Comparison of ENCODE assay signal across 1 cellular context in the genomic region with DNA sequence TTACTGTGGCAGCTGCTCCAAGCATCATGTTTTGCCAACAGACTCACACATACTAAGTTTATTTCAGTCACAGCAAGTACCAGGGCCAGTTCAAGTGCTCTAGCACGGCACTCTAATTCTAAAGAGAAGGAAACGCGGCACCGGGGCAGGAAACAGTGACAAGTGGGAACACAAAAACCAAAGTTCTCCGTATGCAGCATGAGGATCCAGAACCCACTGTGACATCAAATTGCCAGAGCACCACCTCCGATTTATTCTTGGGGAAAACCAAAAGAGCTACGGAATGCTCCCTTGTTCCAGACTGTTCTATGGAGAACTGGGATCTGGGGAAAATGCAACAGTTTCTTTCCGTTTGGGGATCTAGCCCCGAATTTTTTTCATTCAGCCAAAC.
TF ChIP-seq lines count a peak whose summit lies in the region.

No MANE protein-coding gene starts in this region.

TF ChIP-seq in K562, 482 proteins besides CTCF, POLR2A, EP300 and RAD21 (continued from another document):
- TF ChIP-seq, protein P1, sequence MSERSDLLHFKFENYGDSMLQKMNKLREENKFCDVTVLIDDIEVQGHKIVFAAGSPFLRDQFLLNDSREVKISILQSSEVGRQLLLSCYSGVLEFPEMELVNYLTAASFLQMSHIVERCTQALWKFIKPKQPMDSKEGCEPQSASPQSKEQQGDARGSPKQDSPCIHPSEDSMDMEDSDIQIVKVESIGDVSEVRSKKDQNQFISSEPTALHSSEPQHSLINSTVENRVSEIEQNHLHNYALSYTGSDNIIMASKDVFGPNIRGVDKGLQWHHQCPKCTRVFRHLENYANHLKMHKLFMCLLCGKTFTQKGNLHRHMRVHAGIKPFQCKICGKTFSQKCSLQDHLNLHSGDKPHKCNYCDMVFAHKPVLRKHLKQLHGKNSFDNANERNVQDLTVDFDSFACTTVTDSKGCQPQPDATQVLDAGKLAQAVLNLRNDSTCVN (CRISPR knock-in tag; IDR thresholded peaks at IDR 0.05), result no peak
- TF ChIP-seq KAT8 (IDR thresholded peaks at IDR 0.05; ENCODE audit: low read depth) (no peak), ETV1 (tag; conservative IDR thresholded peaks at IDR 0.05; ENCODE audit: low read depth) (no peak), ZNF384 (IDR thresholded peaks at IDR 0.05; ENCODE audit: low read depth, low read length) (no peak), SREBF2 (CRISPR knock-in tag; IDR thresholded peaks at IDR 0.05) (no peak), FOS (IDR thresholded peaks at IDR 0.05; ENCODE audit: extremely low read depth, insufficient read length) (no peak), SAP30 (IDR thresholded peaks at IDR 0.05; ENCODE audit: borderline replicate concordance, insufficient read depth, low read depth, low read length, poor library complexity, severe bottlenecking) (no peak), BACH1 (tag; IDR thresholded peaks at IDR 0.05) (no peak), MXI1 (IDR thresholded peaks at IDR 0.05; ENCODE audit: low read depth, low read length) (no peak), SREBF1 (IDR thresholded peaks at IDR 0.05; ENCODE audit: borderline replicate concordance, low read depth, low read length) (no peak), PHF20 (IDR thresholded peaks at IDR 0.05; ENCODE audit: partially characterized antibody) (no peak), ARNT (IDR thresholded peaks at IDR 0.05) (no peak), PRMT5 (CRISPR knock-in tag; IDR thresholded peaks at IDR 0.05) (no peak)
- TF ChIP-seq, protein P2, sequence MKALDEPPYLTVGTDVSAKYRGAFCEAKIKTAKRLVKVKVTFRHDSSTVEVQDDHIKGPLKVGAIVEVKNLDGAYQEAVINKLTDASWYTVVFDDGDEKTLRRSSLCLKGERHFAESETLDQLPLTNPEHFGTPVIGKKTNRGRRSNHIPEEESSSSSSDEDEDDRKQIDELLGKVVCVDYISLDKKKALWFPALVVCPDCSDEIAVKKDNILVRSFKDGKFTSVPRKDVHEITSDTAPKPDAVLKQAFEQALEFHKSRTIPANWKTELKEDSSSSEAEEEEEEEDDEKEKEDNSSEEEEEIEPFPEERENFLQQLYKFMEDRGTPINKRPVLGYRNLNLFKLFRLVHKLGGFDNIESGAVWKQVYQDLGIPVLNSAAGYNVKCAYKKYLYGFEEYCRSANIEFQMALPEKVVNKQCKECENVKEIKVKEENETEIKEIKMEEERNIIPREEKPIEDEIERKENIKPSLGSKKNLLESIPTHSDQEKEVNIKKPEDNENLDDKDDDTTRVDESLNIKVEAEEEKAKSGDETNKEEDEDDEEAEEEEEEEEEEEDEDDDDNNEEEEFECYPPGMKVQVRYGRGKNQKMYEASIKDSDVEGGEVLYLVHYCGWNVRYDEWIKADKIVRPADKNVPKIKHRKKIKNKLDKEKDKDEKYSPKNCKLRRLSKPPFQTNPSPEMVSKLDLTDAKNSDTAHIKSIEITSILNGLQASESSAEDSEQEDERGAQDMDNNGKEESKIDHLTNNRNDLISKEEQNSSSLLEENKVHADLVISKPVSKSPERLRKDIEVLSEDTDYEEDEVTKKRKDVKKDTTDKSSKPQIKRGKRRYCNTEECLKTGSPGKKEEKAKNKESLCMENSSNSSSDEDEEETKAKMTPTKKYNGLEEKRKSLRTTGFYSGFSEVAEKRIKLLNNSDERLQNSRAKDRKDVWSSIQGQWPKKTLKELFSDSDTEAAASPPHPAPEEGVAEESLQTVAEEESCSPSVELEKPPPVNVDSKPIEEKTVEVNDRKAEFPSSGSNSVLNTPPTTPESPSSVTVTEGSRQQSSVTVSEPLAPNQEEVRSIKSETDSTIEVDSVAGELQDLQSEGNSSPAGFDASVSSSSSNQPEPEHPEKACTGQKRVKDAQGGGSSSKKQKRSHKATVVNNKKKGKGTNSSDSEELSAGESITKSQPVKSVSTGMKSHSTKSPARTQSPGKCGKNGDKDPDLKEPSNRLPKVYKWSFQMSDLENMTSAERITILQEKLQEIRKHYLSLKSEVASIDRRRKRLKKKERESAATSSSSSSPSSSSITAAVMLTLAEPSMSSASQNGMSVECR (CRISPR knock-in tag; IDR thresholded peaks at IDR 0.05), result 0 out of 2 replicates have a peak, but pooled peaks have one; percentile 18
- TF ChIP-seq, protein P3, sequence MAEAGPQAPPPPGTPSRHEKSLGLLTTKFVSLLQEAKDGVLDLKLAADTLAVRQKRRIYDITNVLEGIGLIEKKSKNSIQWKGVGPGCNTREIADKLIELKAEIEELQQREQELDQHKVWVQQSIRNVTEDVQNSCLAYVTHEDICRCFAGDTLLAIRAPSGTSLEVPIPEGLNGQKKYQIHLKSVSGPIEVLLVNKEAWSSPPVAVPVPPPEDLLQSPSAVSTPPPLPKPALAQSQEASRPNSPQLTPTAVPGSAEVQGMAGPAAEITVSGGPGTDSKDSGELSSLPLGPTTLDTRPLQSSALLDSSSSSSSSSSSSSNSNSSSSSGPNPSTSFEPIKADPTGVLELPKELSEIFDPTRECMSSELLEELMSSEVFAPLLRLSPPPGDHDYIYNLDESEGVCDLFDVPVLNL (CRISPR knock-in tag; IDR thresholded peaks at IDR 0.05; ENCODE audit: low read depth), result no peak
- TF ChIP-seq, protein P4, sequence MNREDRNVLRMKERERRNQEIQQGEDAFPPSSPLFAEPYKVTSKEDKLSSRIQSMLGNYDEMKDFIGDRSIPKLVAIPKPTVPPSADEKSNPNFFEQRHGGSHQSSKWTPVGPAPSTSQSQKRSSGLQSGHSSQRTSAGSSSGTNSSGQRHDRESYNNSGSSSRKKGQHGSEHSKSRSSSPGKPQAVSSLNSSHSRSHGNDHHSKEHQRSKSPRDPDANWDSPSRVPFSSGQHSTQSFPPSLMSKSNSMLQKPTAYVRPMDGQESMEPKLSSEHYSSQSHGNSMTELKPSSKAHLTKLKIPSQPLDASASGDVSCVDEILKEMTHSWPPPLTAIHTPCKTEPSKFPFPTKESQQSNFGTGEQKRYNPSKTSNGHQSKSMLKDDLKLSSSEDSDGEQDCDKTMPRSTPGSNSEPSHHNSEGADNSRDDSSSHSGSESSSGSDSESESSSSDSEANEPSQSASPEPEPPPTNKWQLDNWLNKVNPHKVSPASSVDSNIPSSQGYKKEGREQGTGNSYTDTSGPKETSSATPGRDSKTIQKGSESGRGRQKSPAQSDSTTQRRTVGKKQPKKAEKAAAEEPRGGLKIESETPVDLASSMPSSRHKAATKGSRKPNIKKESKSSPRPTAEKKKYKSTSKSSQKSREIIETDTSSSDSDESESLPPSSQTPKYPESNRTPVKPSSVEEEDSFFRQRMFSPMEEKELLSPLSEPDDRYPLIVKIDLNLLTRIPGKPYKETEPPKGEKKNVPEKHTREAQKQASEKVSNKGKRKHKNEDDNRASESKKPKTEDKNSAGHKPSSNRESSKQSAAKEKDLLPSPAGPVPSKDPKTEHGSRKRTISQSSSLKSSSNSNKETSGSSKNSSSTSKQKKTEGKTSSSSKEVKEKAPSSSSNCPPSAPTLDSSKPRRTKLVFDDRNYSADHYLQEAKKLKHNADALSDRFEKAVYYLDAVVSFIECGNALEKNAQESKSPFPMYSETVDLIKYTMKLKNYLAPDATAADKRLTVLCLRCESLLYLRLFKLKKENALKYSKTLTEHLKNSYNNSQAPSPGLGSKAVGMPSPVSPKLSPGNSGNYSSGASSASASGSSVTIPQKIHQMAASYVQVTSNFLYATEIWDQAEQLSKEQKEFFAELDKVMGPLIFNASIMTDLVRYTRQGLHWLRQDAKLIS (CRISPR knock-in tag; IDR thresholded peaks at IDR 0.05), result no peak
- TF ChIP-seq, protein P5, sequence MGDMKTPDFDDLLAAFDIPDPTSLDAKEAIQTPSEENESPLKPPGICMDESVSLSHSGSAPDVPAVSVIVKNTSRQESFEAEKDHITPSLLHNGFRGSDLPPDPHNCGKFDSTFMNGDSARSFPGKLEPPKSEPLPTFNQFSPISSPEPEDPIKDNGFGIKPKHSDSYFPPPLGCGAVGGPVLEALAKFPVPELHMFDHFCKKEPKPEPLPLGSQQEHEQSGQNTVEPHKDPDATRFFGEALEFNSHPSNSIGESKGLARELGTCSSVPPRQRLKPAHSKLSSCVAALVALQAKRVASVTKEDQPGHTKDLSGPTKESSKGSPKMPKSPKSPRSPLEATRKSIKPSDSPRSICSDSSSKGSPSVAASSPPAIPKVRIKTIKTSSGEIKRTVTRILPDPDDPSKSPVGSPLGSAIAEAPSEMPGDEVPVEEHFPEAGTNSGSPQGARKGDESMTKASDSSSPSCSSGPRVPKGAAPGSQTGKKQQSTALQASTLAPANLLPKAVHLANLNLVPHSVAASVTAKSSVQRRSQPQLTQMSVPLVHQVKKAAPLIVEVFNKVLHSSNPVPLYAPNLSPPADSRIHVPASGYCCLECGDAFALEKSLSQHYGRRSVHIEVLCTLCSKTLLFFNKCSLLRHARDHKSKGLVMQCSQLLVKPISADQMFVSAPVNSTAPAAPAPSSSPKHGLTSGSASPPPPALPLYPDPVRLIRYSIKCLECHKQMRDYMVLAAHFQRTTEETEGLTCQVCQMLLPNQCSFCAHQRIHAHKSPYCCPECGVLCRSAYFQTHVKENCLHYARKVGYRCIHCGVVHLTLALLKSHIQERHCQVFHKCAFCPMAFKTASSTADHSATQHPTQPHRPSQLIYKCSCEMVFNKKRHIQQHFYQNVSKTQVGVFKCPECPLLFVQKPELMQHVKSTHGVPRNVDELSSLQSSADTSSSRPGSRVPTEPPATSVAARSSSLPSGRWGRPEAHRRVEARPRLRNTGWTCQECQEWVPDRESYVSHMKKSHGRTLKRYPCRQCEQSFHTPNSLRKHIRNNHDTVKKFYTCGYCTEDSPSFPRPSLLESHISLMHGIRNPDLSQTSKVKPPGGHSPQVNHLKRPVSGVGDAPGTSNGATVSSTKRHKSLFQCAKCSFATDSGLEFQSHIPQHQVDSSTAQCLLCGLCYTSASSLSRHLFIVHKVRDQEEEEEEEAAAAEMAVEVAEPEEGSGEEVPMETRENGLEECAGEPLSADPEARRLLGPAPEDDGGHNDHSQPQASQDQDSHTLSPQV (IDR thresholded peaks at IDR 0.05), result 0 out of 2 replicates have a peak, but pooled peaks have one; percentile 16
TF ChIP-seq in K562: peak in this region for 4.
